ENCODE assay signal across 8 cellular contexts in the genomic region with DNA sequence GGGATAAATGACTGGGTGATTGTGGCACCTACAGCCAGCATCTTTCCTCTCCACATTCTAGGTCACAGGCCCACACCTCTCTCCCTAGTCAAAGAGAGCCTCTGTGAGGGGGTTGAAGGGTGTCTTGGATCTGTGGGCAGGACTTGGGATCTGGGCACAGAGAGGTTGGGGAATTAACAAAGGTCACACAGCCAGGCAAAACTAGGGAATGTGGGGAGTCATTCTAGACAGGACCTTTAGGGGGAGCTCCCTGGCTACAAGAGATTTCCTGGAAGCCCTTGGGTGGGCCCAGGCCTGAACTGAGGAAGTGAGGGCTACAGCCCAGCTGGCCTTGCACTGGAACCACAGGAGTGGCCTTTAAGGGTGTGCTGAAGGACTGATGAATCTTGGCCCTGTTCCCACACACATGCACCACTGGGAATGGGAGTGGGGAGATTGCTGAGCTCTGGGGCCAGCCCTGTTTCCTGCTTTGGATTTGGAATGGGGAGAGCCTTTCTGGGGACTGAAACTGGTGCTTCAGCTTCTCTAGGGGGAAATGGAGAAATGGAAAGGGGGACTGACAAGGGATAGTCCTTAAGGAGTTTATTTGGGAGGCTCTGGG. TPM values are rescaled to one million over a fixed set of nuclear protein-coding genes. Genes with fewer than 3 reads are reported as not detected.
DNase-seq lines count a peak whose midpoint lies in the region; ATAC-seq and TF ChIP-seq lines count a peak whose summit lies in the region.

No MANE protein-coding gene starts in this region.

- H3K27me3 Mint-ChIP-seq in activated B cell treated with CpG ODN at 0.5 μM for 24 hours (no peaks in the 10 kb centered on the region), natural killer cell (ENCODE audit: low read depth in 2 of 2) (no peaks in the 10 kb centered on the region)

- H2BK120ac ChIP-seq in neuronal stem cell (ENCODE audit: low read depth, low read length) = no peak overlapping the region

- no peak overlapping the region for H2AK5ac ChIP-seq in neuronal stem cell (ENCODE audit: low read depth, low read length)

- peaks cover 3% of the 10 kb centered on the region for H3K36me3 Mint-ChIP-seq in activated B cell treated with CpG ODN at 0.5 μM for 24 hours (ENCODE audit: low read depth)
- no peaks in the 10 kb centered on the region for H3K36me3 Mint-ChIP-seq in natural killer cell

- H3K4me2 ChIP-seq in neuronal stem cell (ENCODE audit: insufficient read depth, low read length, poor library complexity, severe bottlenecking) = no peak overlapping the region

- CTCF ChIA-PET in A673 (lab: Charles Lee) (interaction anchor here (0.6 to 2.5 kb wide), 9 partner anchors 12 to 921 kb away, joined by 3 to 20 read pairs (median 9); partner anchors contain the start of gene CXXC5), activated B cell treated with CpG ODN at 0.5 μM for 24 hours (lab: Charles Lee) (interaction anchor here (0.8 to 9.1 kb wide), 23 partner anchors 8 to 215 kb away, joined by 3 to 325 read pairs (median 6); partner anchors contain the start of gene CXXC5)

- ATAC-seq in activated B cell treated with CpG ODN at 0.5 μM for 24 hours (ENCODE audit: low read depth) (peak; percentile 17), natural killer cell (peak in 2 of 3 donors; percentile 6 to 16)

- H2AFZ ChIP-seq in neuronal stem cell (ENCODE audit: low read length) = no peak overlapping the region

- no peak overlapping the region for H2BK15ac ChIP-seq in neuronal stem cell (ENCODE audit: low read length)

- no peak overlapping the region for H3K14ac ChIP-seq in neuronal stem cell (ENCODE audit: low read length)

- no peak overlapping the region for H3K4ac ChIP-seq in neuronal stem cell (ENCODE audit: low read length)

- peaks cover 2% of the 10 kb centered on the region for H3K79me1 ChIP-seq in neuronal stem cell (ENCODE audit: low read depth, low read length)

- no peak overlapping the region for H3K18ac ChIP-seq in neuronal stem cell (ENCODE audit: low read length)

- TF ChIP-seq CTCF in A673 (conservative IDR thresholded peaks at IDR 0.05; ENCODE audit: low read depth, low read length) (peak; percentile 63), activated B cell treated with CpG ODN at 0.5 μM for 24 hours (IDR thresholded peaks at IDR 0.05) (peak; percentile 21), fibroblast of mammary gland (conservative IDR thresholded peaks at IDR 0.05; ENCODE audit: control insufficient read depth, insufficient read depth, low read depth, low read length) (peak; percentile 87), natural killer cell (IDR thresholded peaks at IDR 0.05) (peak; percentile 48)

- H3K23ac ChIP-seq in neuronal stem cell (ENCODE audit: low read depth, low read length, poor library complexity) = no peak overlapping the region

- H3K4me1 Mint-ChIP-seq in activated B cell treated with CpG ODN at 0.5 μM for 24 hours (peaks cover 74% of the 10 kb centered on the region), natural killer cell (peaks cover 44 to 55% of the 10 kb centered on the region in 2 donors)

- no TSS peak for BruUV-seq in A673 (replicated peaks; lab: Mats Ljungman, UMichigan)

- H3K9me3 Mint-ChIP-seq in activated B cell treated with CpG ODN at 0.5 μM for 24 hours = no peaks in the 10 kb centered on the region
- H3K9me3 Mint-ChIP-seq in natural killer cell = no peaks in the 10 kb centered on the region

- no peak overlapping the region for H4K8ac ChIP-seq in neuronal stem cell (ENCODE audit: low read depth, low read length)

- peaks cover 35% of the 10 kb centered on the region for H3K4me1 ChIP-seq in A673 (ENCODE audit: insufficient read depth, low read length, poor library complexity, severe bottlenecking)
- H3K4me1 ChIP-seq in neuronal stem cell (ENCODE audit: control insufficient read depth in 2 of 2, insufficient read depth in 1 of 2, low read depth in 1 of 2, low read length in 2 of 2) = peaks cover 26 to 32% of the 10 kb centered on the region in 2 donors

- H3K9ac ChIP-seq in neuronal stem cell (ENCODE audit: low read depth, low read length, poor library complexity) = no peak overlapping the region

- POLR2A ChIA-PET in A673 (lab: Charles Lee; ENCODE audit: low non-redundant PET) (interaction anchor here (0.7 kb wide), 1 partner anchor 73 kb away, joined by 3 read pairs; no protein-coding TSS in a partner anchor), activated B cell treated with CpG ODN at 0.5 μM for 24 hours (lab: Charles Lee) (interaction anchor here (0.8 to 9.3 kb wide), 19 partner anchors 14 to 229 kb away, joined by 3 to 772 read pairs (median 6); partner anchors contain the start of genes CXXC5, STING1 and UBE2D2)

- no peaks in the 10 kb centered on the region for H3K27me3 ChIP-seq in A673 (replicated peaks; ENCODE audit: insufficient read depth, low read depth, low read length, poor library complexity)
- H3K27me3 ChIP-seq in neuronal stem cell (ENCODE audit: control insufficient read depth in 3 of 3, insufficient read depth in 3 of 3, low read depth in 1 of 3, low read length in 3 of 3) = no peaks in the 10 kb centered on the region

- peak overlapping the region; percentile 38 for H3K27ac ChIP-seq in A673 (ENCODE audit: low read depth, low read length, poor library complexity, severe bottlenecking)
- no peak overlapping the region for H3K27ac ChIP-seq in neuronal stem cell (replicated peaks; ENCODE audit: low read length)

- H3K27ac Mint-ChIP-seq in activated B cell treated with CpG ODN at 0.5 μM for 24 hours (peak overlapping the region; percentile 97), natural killer cell (peak overlapping the region; percentile 98)

- DNase-seq in A673 (ENCODE audit: low spot score) (peak; percentile 78), GM04503 (ENCODE audit: low read depth) (peak; percentile 83), NCI-H1694 (lab: John Stamatoyannopoulos, UW) (peak; percentile 15), activated B cell treated with CpG ODN at 0.5 μM for 24 hours (peak; percentile 44), fibroblast of mammary gland (ENCODE audit: low read depth) (peak; percentile 98), natural killer cell (no peak), neuronal stem cell (ENCODE audit: low spot score) (no peak), NCI-H1105 treated with DMSO at 0.1 percent for 48 hours (lab: John Stamatoyannopoulos, UW) (no peak)

- H2BK12ac ChIP-seq in neuronal stem cell (ENCODE audit: low read length) = no peak overlapping the region

- H3K36me3 ChIP-seq in A673 (ENCODE audit: insufficient read depth, low read length, poor library complexity, severe bottlenecking) (no peaks in the 10 kb centered on the region), neuronal stem cell (replicated peaks in 1 of 2; ENCODE audit: control insufficient read depth in 2 of 2, insufficient read depth in 2 of 2, low read length in 2 of 2) (peaks cover 0 to 8% of the 10 kb centered on the region in 2 donors)

- H4K91ac ChIP-seq in neuronal stem cell (ENCODE audit: low read depth, low read length, poor library complexity) = no peak overlapping the region

- H3K9me3 ChIP-seq in A673 (ENCODE audit: low read depth, low read length, poor library complexity, severe bottlenecking) (no peaks in the 10 kb centered on the region), neuronal stem cell (replicated peaks in 1 of 2; ENCODE audit: control insufficient read depth in 2 of 2, insufficient read depth in 1 of 2, low read depth in 1 of 2, low read length in 2 of 2) (no peaks in the 10 kb centered on the region)

- H3K4me3 ChIP-seq in A673 (ENCODE audit: low read depth, low read length, poor library complexity, severe bottlenecking) = no peak overlapping the region
- H3K4me3 ChIP-seq in fibroblast of mammary gland (ENCODE audit: control insufficient read depth, low read depth, low read length) = no peak overlapping the region
- H3K4me3 ChIP-seq in neuronal stem cell (ENCODE audit: low read length in 2 of 2) = no peak overlapping the region

- intact Hi-C loops in A673 (cut with micrococcal nuclease; ENCODE audit: unreplicated experiment) (loop anchor here (1.0 to 10.0 kb wide), 2 partner anchors 130 to 209 kb away; no protein-coding TSS in a partner anchor), activated B cell treated with CpG ODN at 0.5 μM for 24 hours (cut with micrococcal nuclease) (loop anchor here (1.0 kb wide), 4 partner anchors 26 to 112 kb away; no protein-coding TSS in a partner anchor), natural killer cell (cut with micrococcal nuclease) (loop anchor here (1.0 to 10.0 kb wide), 2 partner anchors 112 to 209 kb away; no protein-coding TSS in a partner anchor)

- no peak overlapping the region for H2BK5ac ChIP-seq in neuronal stem cell (ENCODE audit: low read length)

- H3K4me3 Mint-ChIP-seq in activated B cell treated with CpG ODN at 0.5 μM for 24 hours (peak overlapping the region; percentile 79), natural killer cell (peak overlapping the region; percentile 80)

RNA-seq across cellular contexts. Expression of gene CXXC5, which starts 12.4 kb away (rescaled TPM):
- total RNA-seq in A673 (2021) = 56.4 and 57.2 TPM in 2 replicates
- total RNA-seq in activated B cell treated with CpG ODN at 0.5 μM for 24 hours = 94.9 and 115 TPM in 2 replicates
- 100 to 1,000 TPM in 1 of 3 donors, 10 to 100 TPM in 2; 75.6 to 124 (median 84.8) TPM for total RNA-seq in natural killer cell
- polyA plus RNA-seq in neuronal stem cell (2013, experiment 1 of 2) = 30.9 TPM
- 32.1 TPM for polyA plus RNA-seq in neuronal stem cell (2013, experiment 2 of 2)

Comparison
In these comparisons a context has a peak if more than half of its experiments do, and no peak if none do; other contexts are left out.
1. DNase-seq: peak in A673 (single experiment), GM04503 (single experiment), NCI-H1694 (single experiment), activated B cell treated with CpG ODN at 0.5 μM for 24 hours (single experiment) and fibroblast of mammary gland (single experiment); none in natural killer cell (single experiment), neuronal stem cell (single experiment) and NCI-H1105 treated with DMSO at 0.1 percent for 48 hours (single experiment).
2. CTCF ChIP-seq: peak in every context shown above with its lines; median percentile 87 in fibroblast of mammary gland; 63 in A673; 48 in natural killer cell; 21 in activated B cell treated with CpG ODN at 0.5 μM for 24 hours.